Comparison of ENCODE assay signal across 20 cellular contexts in genomic region chr17:14092808-14093207, GRCh38.
"Had no signal": no experiment of that assay in that cellular context is flagged by ENCODE, and none has a peak within 500 bp of the region (broad histone marks: within the 10 kb centered on the region; RNA-seq: fewer than 3 reads in every experiment).

No MANE protein-coding gene starts in this region.

- H3K27ac Mint-ChIP-seq: activated CD8-positive, alpha-beta memory T cell treated with anti-CD3 and anti-CD28 coated beads, Interleukin-2, amount 10 ng/mL, durations not matched to agents 7 days and 5 days; activated naive CD4-positive, alpha-beta T cell treated with anti-CD3 and anti-CD28 coated beads for 36 hours; endodermal cell; natural killer cell had no signal

- H3K27ac ChIP-seq: brain microvascular endothelial cell, epithelial cell of prostate, lower lobe of right lung, neutrophil, parathyroid adenoma, sigmoid colon had no signal

- H3K27me3 ChIP-seq: brain microvascular endothelial cell, neutrophil, sigmoid colon had no signal

- H3K9me3 Mint-ChIP-seq: activated CD4-positive, alpha-beta memory T cell treated with anti-CD3 and anti-CD28 coated beads, Interleukin-2, amount 10 ng/mL, durations not matched to agents 7 days and 5 days; activated naive CD4-positive, alpha-beta T cell treated with anti-CD3 and anti-CD28 coated beads for 36 hours; endodermal cell; natural killer cell had no signal

- H3K4me3 Mint-ChIP-seq: activated CD4-positive, alpha-beta memory T cell treated with anti-CD3 and anti-CD28 coated beads, Interleukin-2, amount 10 ng/mL, durations not matched to agents 7 days and 5 days; activated CD8-positive, alpha-beta memory T cell treated with anti-CD3 and anti-CD28 coated beads, Interleukin-2, amount 10 ng/mL, durations not matched to agents 7 days and 5 days; activated naive CD4-positive, alpha-beta T cell treated with anti-CD3 and anti-CD28 coated beads for 36 hours; endodermal cell; natural killer cell had no signal

- H3K36me3 Mint-ChIP-seq: natural killer cell had no signal

- DNase-seq: activated CD4-positive, alpha-beta memory T cell treated with anti-CD3 and anti-CD28 coated beads, Interleukin-2, amount 10 ng/mL, durations not matched to agents 7 days and 5 days; activated CD4-positive, alpha-beta T cell treated with anti-CD3 and anti-CD28 coated beads for 48 hours; activated CD4-positive, CD25-positive, alpha-beta regulatory T cell; activated CD8-positive, alpha-beta memory T cell treated with anti-CD3 and anti-CD28 coated beads, Interleukin-2, amount 10 ng/mL, durations not matched to agents 7 days and 5 days; activated naive CD4-positive, alpha-beta T cell treated with anti-CD3 and anti-CD28 coated beads for 36 hours; aorta; brain microvascular endothelial cell; central memory CD4-positive, alpha-beta T cell; endodermal cell; foreskin melanocyte; hypothalamus; islet precursor cell; lower lobe of right lung; natural killer cell; sigmoid colon; stimulated activated CD8-positive, alpha-beta memory T cell treated with anti-CD3 and anti-CD28 coated beads, Interleukin-4, amount 100 ng/mL, for 48 hours; stimulated activated naive CD4-positive, alpha-beta T cell had no signal

- H3K4me3 ChIP-seq: lower lobe of right lung, sigmoid colon had no signal

- H3K36me3 ChIP-seq: brain microvascular endothelial cell, lower lobe of right lung, neutrophil, sigmoid colon had no signal

- H3K9ac ChIP-seq: parathyroid adenoma had no signal

- H2AFZ ChIP-seq: parathyroid adenoma had no signal

- H3K9me3 ChIP-seq: lower lobe of right lung, neutrophil, sigmoid colon had no signal

- H3K27me3 Mint-ChIP-seq: activated CD4-positive, alpha-beta memory T cell treated with anti-CD3 and anti-CD28 coated beads, Interleukin-2, amount 10 ng/mL, durations not matched to agents 7 days and 5 days; activated CD8-positive, alpha-beta memory T cell treated with anti-CD3 and anti-CD28 coated beads, Interleukin-2, amount 10 ng/mL, durations not matched to agents 7 days and 5 days had no signal

- ATAC-seq: activated CD8-positive, alpha-beta memory T cell treated with anti-CD3 and anti-CD28 coated beads, Interleukin-2, amount 10 ng/mL, durations not matched to agents 7 days and 5 days; lower lobe of right lung; natural killer cell had no signal
